ENCODE assay signal across 1 cellular context in the genomic region with DNA sequence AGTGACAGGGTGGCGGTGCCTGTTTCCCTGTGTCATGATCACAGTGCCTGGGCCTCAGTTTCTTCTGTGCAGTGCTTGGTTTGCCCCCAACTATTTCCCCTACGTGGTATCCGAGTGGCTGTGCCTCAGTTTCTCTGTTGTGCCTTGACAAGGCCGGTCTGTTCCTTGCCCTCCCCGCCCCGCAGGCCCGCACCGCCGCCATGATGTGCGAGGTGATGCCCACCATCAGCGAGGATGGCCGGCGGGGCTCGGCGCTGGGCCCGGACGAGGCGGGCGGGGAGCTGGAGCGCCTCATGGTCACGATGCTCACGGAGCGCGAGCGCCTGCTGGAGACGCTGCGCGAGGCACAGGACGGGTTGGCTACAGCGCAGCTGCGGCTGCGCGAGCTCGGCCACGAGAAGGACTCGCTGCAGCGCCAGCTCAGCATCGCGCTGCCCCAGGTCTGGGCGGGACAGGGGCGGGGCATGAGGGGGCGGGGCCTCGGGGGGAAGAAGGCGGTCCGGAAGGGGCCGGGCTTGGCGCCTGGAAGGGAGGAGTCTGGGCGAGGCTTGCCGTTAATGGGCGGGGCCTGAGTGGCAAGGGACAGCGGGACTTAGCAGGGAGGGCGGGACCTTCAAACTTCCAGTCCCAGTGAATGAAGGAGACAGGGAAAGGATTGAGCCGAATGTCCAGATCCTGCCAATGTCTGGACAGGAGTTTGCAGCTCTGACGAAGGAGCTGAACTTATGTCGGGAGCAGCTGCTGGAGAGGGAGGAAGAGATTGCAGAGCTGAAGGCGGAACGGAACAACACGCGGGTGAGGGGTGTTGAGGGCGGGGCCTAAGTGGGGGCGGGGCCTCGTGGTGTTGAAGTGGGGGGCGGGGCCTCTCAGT.
A peak's percentile ranks its signal among the peaks of the same experiment; 100 is the strongest.
TF ChIP-seq lines count a peak whose summit lies in the region.

No MANE protein-coding gene starts in this region.

TF ChIP-seq in HepG2, 621 proteins besides CTCF, POLR2A, EP300 and RAD21 (continued from another document and continues in another):
- peak; percentile 96 for TF ChIP-seq THAP7 (CRISPR knock-in tag; IDR thresholded peaks at IDR 0.05)
- TF ChIP-seq, protein P1, sequence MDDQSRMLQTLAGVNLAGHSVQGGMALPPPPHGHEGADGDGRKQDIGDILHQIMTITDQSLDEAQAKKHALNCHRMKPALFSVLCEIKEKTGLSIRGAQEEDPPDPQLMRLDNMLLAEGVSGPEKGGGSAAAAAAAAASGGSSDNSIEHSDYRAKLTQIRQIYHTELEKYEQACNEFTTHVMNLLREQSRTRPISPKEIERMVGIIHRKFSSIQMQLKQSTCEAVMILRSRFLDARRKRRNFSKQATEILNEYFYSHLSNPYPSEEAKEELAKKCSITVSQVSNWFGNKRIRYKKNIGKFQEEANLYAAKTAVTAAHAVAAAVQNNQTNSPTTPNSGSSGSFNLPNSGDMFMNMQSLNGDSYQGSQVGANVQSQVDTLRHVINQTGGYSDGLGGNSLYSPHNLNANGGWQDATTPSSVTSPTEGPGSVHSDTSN (CRISPR knock-in tag; IDR thresholded peaks at IDR 0.05; ENCODE audit: borderline replicate concordance) = peak; percentile 97
- TF ChIP-seq, protein P2, sequence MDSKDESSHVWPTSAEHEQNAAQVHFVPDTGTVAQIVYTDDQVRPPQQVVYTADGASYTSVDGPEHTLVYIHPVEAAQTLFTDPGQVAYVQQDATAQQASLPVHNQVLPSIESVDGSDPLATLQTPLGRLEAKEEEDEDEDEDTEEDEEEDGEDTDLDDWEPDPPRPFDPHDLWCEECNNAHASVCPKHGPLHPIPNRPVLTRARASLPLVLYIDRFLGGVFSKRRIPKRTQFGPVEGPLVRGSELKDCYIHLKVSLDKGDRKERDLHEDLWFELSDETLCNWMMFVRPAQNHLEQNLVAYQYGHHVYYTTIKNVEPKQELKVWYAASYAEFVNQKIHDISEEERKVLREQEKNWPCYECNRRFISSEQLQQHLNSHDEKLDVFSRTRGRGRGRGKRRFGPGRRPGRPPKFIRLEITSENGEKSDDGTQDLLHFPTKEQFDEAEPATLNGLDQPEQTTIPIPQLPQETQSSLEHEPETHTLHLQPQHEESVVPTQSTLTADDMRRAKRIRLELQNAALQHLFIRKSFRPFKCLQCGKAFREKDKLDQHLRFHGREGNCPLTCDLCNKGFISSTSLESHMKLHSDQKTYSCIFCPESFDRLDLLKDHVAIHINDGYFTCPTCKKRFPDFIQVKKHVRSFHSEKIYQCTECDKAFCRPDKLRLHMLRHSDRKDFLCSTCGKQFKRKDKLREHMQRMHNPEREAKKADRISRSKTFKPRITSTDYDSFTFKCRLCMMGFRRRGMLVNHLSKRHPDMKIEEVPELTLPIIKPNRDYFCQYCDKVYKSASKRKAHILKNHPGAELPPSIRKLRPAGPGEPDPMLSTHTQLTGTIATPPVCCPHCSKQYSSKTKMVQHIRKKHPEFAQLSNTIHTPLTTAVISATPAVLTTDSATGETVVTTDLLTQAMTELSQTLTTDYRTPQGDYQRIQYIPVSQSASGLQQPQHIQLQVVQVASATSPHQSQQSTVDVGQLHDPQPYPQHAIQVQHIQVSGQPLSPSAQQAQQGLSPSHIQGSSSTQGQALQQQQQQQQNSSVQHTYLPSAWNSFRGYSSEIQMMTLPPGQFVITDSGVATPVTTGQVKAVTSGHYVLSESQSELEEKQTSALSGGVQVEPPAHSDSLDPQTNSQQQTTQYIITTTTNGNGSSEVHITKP (CRISPR knock-in tag; IDR thresholded peaks at IDR 0.05; ENCODE audit: low read depth) = peak; percentile 65; the same call in 1 of the 2 replicates
- peak; percentile 86 for TF ChIP-seq ZMYM4 (CRISPR knock-in tag; IDR thresholded peaks at IDR 0.05)
- peak; percentile 88 for TF ChIP-seq MED1 (CRISPR knock-in tag; IDR thresholded peaks at IDR 0.05)
- TF ChIP-seq IRF2 (CRISPR knock-in tag; IDR thresholded peaks at IDR 0.05) = peak; percentile 86
- TF ChIP-seq TCF7L2 (IDR thresholded peaks at IDR 0.05; ENCODE audit: low read depth, low read length) = no peak
- TF ChIP-seq ZFP36 (IDR thresholded peaks at IDR 0.05; ENCODE audit: borderline replicate concordance, low read depth, low read length, partially characterized antibody) = no peak
- no peak for TF ChIP-seq NCOA1 (CRISPR knock-in tag; IDR thresholded peaks at IDR 0.05)
- peak; percentile 99 for TF ChIP-seq ZNF589 (CRISPR knock-in tag; conservative IDR thresholded peaks at IDR 0.05)
- peak; percentile 83; the same call in 1 of the 2 replicates for TF ChIP-seq HNF1B (CRISPR knock-in tag; IDR thresholded peaks at IDR 0.05)
- peak; percentile 74; the same call in 1 of the 2 replicates for TF ChIP-seq KDM1A (CRISPR knock-in tag; IDR thresholded peaks at IDR 0.05)
- no peak for TF ChIP-seq PCBP2 (optimal IDR thresholded peaks at IDR 0.05; ENCODE audit: low read depth, low read length, poor library complexity, severe bottlenecking)
- TF ChIP-seq SSRP1 (CRISPR knock-in tag; IDR thresholded peaks at IDR 0.05) = no peak
- peak; percentile 93 for TF ChIP-seq ZFP91 (CRISPR knock-in tag; IDR thresholded peaks at IDR 0.05; ENCODE audit: borderline replicate concordance)
- TF ChIP-seq CEBPB (IDR thresholded peaks at IDR 0.05; ENCODE audit: borderline replicate concordance, low read depth, low read length) = no peak
- no peak for TF ChIP-seq PHB2 (IDR thresholded peaks at IDR 0.05; ENCODE audit: partially characterized antibody)
- peak; percentile 97; the same call in 1 of the 2 replicates for TF ChIP-seq SPEN (CRISPR knock-in tag; IDR thresholded peaks at IDR 0.05; ENCODE audit: low read depth)
- TF ChIP-seq ZNF274 (CRISPR knock-in tag; IDR thresholded peaks at IDR 0.05) = peak; percentile 100
- TF ChIP-seq KAT2B (IDR thresholded peaks at IDR 0.05; ENCODE audit: borderline replicate concordance, low read depth, low read length) = no peak
- peak; percentile 86 for TF ChIP-seq ZNF329 (CRISPR knock-in tag; IDR thresholded peaks at IDR 0.05; ENCODE audit: low read depth)
- TF ChIP-seq TOPORS (CRISPR knock-in tag; IDR thresholded peaks at IDR 0.05) = peak; percentile 100
- peak; percentile 81 for TF ChIP-seq GABPB1 (CRISPR knock-in tag; IDR thresholded peaks at IDR 0.05)
- TF ChIP-seq ATF7-NPFF (CRISPR knock-in tag; IDR thresholded peaks at IDR 0.05; ENCODE audit: low read depth) = peak; percentile 100
- peak; percentile 48; the same call in 1 of the 2 replicates for TF ChIP-seq PATZ1 (CRISPR knock-in tag; IDR thresholded peaks at IDR 0.05)
- TF ChIP-seq BRF2 (CRISPR knock-in tag; IDR thresholded peaks at IDR 0.05) = peak; percentile 98
- TF ChIP-seq WIZ (CRISPR knock-in tag; IDR thresholded peaks at IDR 0.05) = peak; percentile 98
- peak; percentile 62; the same call in 1 of the 2 replicates for TF ChIP-seq RXRB (CRISPR knock-in tag; IDR thresholded peaks at IDR 0.05; ENCODE audit: borderline replicate concordance)
- peak; percentile 98; the same call in 1 of the 2 replicates for TF ChIP-seq ZSCAN12 (CRISPR knock-in tag; IDR thresholded peaks at IDR 0.05)
- TF ChIP-seq FIP1L1 (IDR thresholded peaks at IDR 0.05; ENCODE audit: borderline replicate concordance, insufficient read depth, low read depth, low read length) = no peak
- TF ChIP-seq, protein P3, sequence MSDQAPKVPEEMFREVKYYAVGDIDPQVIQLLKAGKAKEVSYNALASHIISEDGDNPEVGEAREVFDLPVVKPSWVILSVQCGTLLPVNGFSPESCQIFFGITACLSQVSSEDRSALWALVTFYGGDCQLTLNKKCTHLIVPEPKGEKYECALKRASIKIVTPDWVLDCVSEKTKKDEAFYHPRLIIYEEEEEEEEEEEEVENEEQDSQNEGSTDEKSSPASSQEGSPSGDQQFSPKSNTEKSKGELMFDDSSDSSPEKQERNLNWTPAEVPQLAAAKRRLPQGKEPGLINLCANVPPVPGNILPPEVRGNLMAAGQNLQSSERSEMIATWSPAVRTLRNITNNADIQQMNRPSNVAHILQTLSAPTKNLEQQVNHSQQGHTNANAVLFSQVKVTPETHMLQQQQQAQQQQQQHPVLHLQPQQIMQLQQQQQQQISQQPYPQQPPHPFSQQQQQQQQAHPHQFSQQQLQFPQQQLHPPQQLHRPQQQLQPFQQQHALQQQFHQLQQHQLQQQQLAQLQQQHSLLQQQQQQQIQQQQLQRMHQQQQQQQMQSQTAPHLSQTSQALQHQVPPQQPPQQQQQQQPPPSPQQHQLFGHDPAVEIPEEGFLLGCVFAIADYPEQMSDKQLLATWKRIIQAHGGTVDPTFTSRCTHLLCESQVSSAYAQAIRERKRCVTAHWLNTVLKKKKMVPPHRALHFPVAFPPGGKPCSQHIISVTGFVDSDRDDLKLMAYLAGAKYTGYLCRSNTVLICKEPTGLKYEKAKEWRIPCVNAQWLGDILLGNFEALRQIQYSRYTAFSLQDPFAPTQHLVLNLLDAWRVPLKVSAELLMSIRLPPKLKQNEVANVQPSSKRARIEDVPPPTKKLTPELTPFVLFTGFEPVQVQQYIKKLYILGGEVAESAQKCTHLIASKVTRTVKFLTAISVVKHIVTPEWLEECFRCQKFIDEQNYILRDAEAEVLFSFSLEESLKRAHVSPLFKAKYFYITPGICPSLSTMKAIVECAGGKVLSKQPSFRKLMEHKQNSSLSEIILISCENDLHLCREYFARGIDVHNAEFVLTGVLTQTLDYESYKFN (CRISPR knock-in tag; conservative IDR thresholded peaks at IDR 0.05) = peak; percentile 50; the same call in 1 of the 2 replicates
- peak; percentile 99 for TF ChIP-seq ZNF605 (CRISPR knock-in tag; IDR thresholded peaks at IDR 0.05)
- peak; percentile 95 for TF ChIP-seq TARDBP (CRISPR knock-in tag; IDR thresholded peaks at IDR 0.05)
- TF ChIP-seq ZNF138 (CRISPR knock-in tag; IDR thresholded peaks at IDR 0.05; ENCODE audit: low read depth) = peak; percentile 97
- TF ChIP-seq ZNF761 (CRISPR knock-in tag; conservative IDR thresholded peaks at IDR 0.05) = peak; percentile 98
- peak; percentile 97 for TF ChIP-seq HOXD1 (CRISPR knock-in tag; IDR thresholded peaks at IDR 0.05)
